In genomic region chrX:103310592-103311400, GRCh38 we compare ENCODE assay signal across 8 cellular contexts. TPM values are rescaled to one million over a fixed set of nuclear protein-coding genes. Genes with fewer than 3 reads are reported as not detected.
A peak's percentile ranks its signal among the peaks of the same experiment; 100 is the strongest.
DNase-seq lines count a peak whose midpoint lies in the region; ATAC-seq, FAIRE-seq and TF ChIP-seq lines count a peak whose summit lies in the region.

Gene BEX2 (minus strand): TSS chrX:103310990. CDS start chrX:103309976, 1,014 bp downstream.

- peak; percentile 97 for FAIRE-seq in GM12891 (lab: Jason Lieb, UNC)

- H3K27ac Mint-ChIP-seq in activated CD4-positive, alpha-beta T cell treated with anti-CD3 and anti-CD28 coated beads, Interleukin-2, amount 10 ng/mL, durations not matched to agents 24 days and 14 days, result peak within 1 kb of the TSS; percentile 56

- no peaks in the 10 kb centered on the region for H3K9me3 Mint-ChIP-seq in activated CD4-positive, alpha-beta T cell treated with anti-CD3 and anti-CD28 coated beads, Interleukin-2, amount 10 ng/mL, durations not matched to agents 24 days and 14 days

- H3K27ac ChIP-seq in coronary artery, result no peak within 1 kb of the TSS
- H3K27ac ChIP-seq in right lobe of liver, result no peak within 1 kb of the TSS

- peaks cover 2% of the 10 kb centered on the region for H3K27me3 Mint-ChIP-seq in activated CD4-positive, alpha-beta T cell treated with anti-CD3 and anti-CD28 coated beads, Interleukin-2, amount 10 ng/mL, durations not matched to agents 24 days and 14 days

- DNase-seq in GM12891 (ENCODE audit: insufficient read length, low spot score) (peak; percentile 54), NCI-H2029 (lab: John Stamatoyannopoulos, UW) (peak; percentile 48), coronary artery (ENCODE audit: low spot score) (no peak), right lobe of liver (peak; percentile 40 to 72 (median 61)), MV-4-11 (lab: John Stamatoyannopoulos, UW) (no peak)
- peak; percentile 93 for DNase-seq in activated CD4-positive, alpha-beta T cell treated with anti-CD3 and anti-CD28 coated beads, Interleukin-2, amount 10 ng/mL, durations not matched to agents 24 days and 14 days
- DNase-seq in stimulated activated CD4-positive, alpha-beta T cell treated with anti-CD3 and anti-CD28 coated beads, Interleukin-4, amount 100 ng/mL, for 4 hours, result peak; percentile 76 to 87

- no peaks in the 10 kb centered on the region for H3K9me3 ChIP-seq in right lobe of liver

- intact Hi-C loops in activated CD4-positive, alpha-beta T cell treated with anti-CD3 and anti-CD28 coated beads, Interleukin-2, amount 10 ng/mL, durations not matched to agents 24 days and 14 days (cut with micrococcal nuclease), result loop anchor here (10.0 kb wide), 1 partner anchor 96 kb away; the partner anchor contains the start of gene BEX4
- intact Hi-C loops in right lobe of liver (cut with DNase I), result no loop called here

- ATAC-seq in HG02642 (IDR thresholded peaks at IDR 0.05; ENCODE audit: poor library complexity, unreplicated experiment), result peak; percentile 99
- peak; percentile 82 to 96 (median 90) for ATAC-seq in right lobe of liver

- no peaks in the 10 kb centered on the region for H3K4me1 ChIP-seq in right lobe of liver

- H3K36me3 ChIP-seq in right lobe of liver, result no peaks in the 10 kb centered on the region

- H3K4me3 ChIP-seq in coronary artery, result peak within 1 kb of the TSS; percentile 66
- H3K4me3 ChIP-seq in right lobe of liver, result peak within 1 kb of the TSS; percentile 22 to 48 (median 25)

- no peaks in the 10 kb centered on the region for H3K4me1 Mint-ChIP-seq in activated CD4-positive, alpha-beta T cell treated with anti-CD3 and anti-CD28 coated beads, Interleukin-2, amount 10 ng/mL, durations not matched to agents 24 days and 14 days

- peak within 1 kb of the TSS; percentile 77 for H3K4me3 Mint-ChIP-seq in activated CD4-positive, alpha-beta T cell treated with anti-CD3 and anti-CD28 coated beads, Interleukin-2, amount 10 ng/mL, durations not matched to agents 24 days and 14 days

- no peak for TF ChIP-seq CTCF in coronary artery (IDR thresholded peaks at IDR 0.05)
- TF ChIP-seq CTCF in right lobe of liver (IDR thresholded peaks at IDR 0.05), result no peak

- peaks cover 0 to 3% of the 10 kb centered on the region in 2 donors for H3K27me3 ChIP-seq in right lobe of liver

- no peaks in the 10 kb centered on the region for H3K36me3 Mint-ChIP-seq in activated CD4-positive, alpha-beta T cell treated with anti-CD3 and anti-CD28 coated beads, Interleukin-2, amount 10 ng/mL, durations not matched to agents 24 days and 14 days (ENCODE audit: low read depth)

- no peak for TF ChIP-seq POLR2A in GM12891 (IDR thresholded peaks at IDR 0.05; ENCODE audit: low read depth, low read length)
- TF ChIP-seq POLR2A in right lobe of liver (IDR thresholded peaks at IDR 0.05), result no peak

- WGBS in right lobe of liver (ENCODE audit: insufficient coverage, low coverage, low lambda C conversion rate, missing lambda C conversion rate), result 48% methylated on average over 2 of the region's 51 CpGs

TF ChIP-seq in GM12891, 5 proteins besides CTCF, POLR2A, EP300 and RAD21:
- no peak for TF ChIP-seq POU2F2 (IDR thresholded peaks at IDR 0.05; ENCODE audit: low read depth, low read length)
- peak; percentile 57; the same call in 1 of the 2 replicates for TF ChIP-seq TAF1 (IDR thresholded peaks at IDR 0.05; ENCODE audit: low read depth, low read length)
- TF ChIP-seq SPI1 (IDR thresholded peaks at IDR 0.05; ENCODE audit: low read depth, low read length), result no peak
- TF ChIP-seq POLR2AphosphoS5 (IDR thresholded peaks at IDR 0.05; ENCODE audit: low read depth, low read length), result no peak
- no peak for TF ChIP-seq PAX5 (IDR thresholded peaks at IDR 0.05; ENCODE audit: insufficient read depth, low read length, severe bottlenecking)
TF ChIP-seq in GM12891: peak in this region for 1.

RNA-seq across cellular contexts. Expression of gene BEX2, which starts in this region (rescaled TPM):
- 14.2 TPM for polyA plus RNA-seq in GM12891 (2012; ENCODE audit: low read depth, missing spikeins)
- 3.4 and 3.6 TPM in 2 replicates for total RNA-seq in activated CD4-positive, alpha-beta T cell treated with anti-CD3 and anti-CD28 coated beads, Interleukin-2, amount 10 ng/mL, durations not matched to agents 24 days and 14 days
- total RNA-seq in right lobe of liver, result 1 to 10 TPM in 3 of 6 experiments, not detected in 3; 1.9 to 2.1 (median 2.1) TPM

Comparison
In these comparisons a context has a peak if more than half of its experiments do, and no peak if none do; other contexts are left out.
1. DNase-seq: peak in GM12891 (single experiment), NCI-H2029 (single experiment), activated CD4-positive, alpha-beta T cell treated with anti-CD3 and anti-CD28 coated beads, Interleukin-2, amount 10 ng/mL, durations not matched to agents 24 days and 14 days (single experiment), right lobe of liver (3 of 3) and stimulated activated CD4-positive, alpha-beta T cell treated with anti-CD3 and anti-CD28 coated beads, Interleukin-4, amount 100 ng/mL, for 4 hours (2 of 2); none in coronary artery (single experiment) and MV-4-11 (single experiment).